In the genomic region with DNA sequence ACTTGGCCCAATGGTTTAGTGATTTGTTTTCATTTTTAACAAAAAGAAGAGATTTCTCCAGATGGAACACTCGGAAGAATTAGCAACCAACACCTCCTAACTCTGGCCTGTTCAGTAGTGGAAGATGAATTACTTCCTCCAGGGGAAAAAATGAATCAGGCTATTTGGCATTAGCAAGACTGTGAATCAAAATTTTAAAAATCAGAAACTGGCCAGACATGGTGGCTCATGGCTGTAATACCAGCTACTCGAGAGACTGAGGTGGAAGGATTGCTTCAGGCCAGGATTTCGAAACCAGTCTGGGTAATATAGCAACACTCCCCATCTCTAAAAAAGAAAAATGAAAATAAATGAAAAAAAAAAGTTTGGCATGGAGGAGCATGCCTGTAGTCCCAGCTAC, we compare ENCODE assay signal across 31 cellular contexts.
DNase-seq lines count a peak whose midpoint lies in the region; ATAC-seq and TF ChIP-seq lines count a peak whose summit lies in the region.
"Had no signal": no experiment of that assay in that cellular context is flagged by ENCODE, and none has a peak within 500 bp of the region (broad histone marks: within the 10 kb centered on the region; RNA-seq: fewer than 3 reads in every experiment).

No MANE protein-coding gene starts in this region.

- DNase-seq in GM23338 (ENCODE audit: low spot score) (no peak), cardiac fibroblast (ENCODE audit: low read depth in 2 of 2) (peak; percentile 14 to 78), mesenchymal stem cell (peak; percentile 2), KG1 (lab: John Stamatoyannopoulos, UW) (no peak), iPS-NIHi7 (ENCODE audit: extremely low spot score) (no peak)
- DNase-seq: ACHN; activated CD4-positive, alpha-beta T cell treated with anti-CD3 and anti-CD28 coated beads, Interleukin-2, amount 50 U/mL, for 48 hours; activated CD4-positive, CD25-positive, alpha-beta regulatory T cell; activated CD8-positive, alpha-beta memory T cell treated with anti-CD3 and anti-CD28 coated beads, Interleukin-2, amount 50 U/mL, for 4 hours; anterior cingulate cortex; cerebellar nuclear complex; COR-L47; kidney glomerular epithelial cell; mesendoderm; MV-4-11; NCI-H146; NCI-H69; small intestine; T-helper 9 cell had no signal

- no peaks in the 10 kb centered on the region for H3K9me2 ChIP-seq in GM23338 (ENCODE audit: insufficient read depth)

- H3K4me3 Mint-ChIP-seq in GM23338 = no peak overlapping the region
- H3K4me3 Mint-ChIP-seq: activated naive CD4-positive, alpha-beta T cell treated with anti-CD3 and anti-CD28 coated beads, Interleukin-2, amount 50 U/mL, for 24 hours had no signal

- H3K27ac Mint-ChIP-seq in GM23338 = no peak overlapping the region
- H3K27ac Mint-ChIP-seq: activated naive CD4-positive, alpha-beta T cell treated with anti-CD3 and anti-CD28 coated beads, Interleukin-2, amount 50 U/mL, for 24 hours had no signal

- no peak overlapping the region for H3K4me3 ChIP-seq in GM23338
- no peak overlapping the region for H3K4me3 ChIP-seq in cardiac fibroblast (replicated peaks in 1 of 2; ENCODE audit: low read depth in 2 of 2, low read length in 2 of 2)
- H3K4me3 ChIP-seq in gastroesophageal sphincter = no peak overlapping the region
- no peak overlapping the region for H3K4me3 ChIP-seq in mesenchymal stem cell (ENCODE audit: insufficient read depth in 1 of 2, low read depth in 1 of 2, low read length in 2 of 2)
- H3K4me3 ChIP-seq: BLaER1, HAP-1, prostate gland, suprapubic skin, vagina had no signal

- no peak overlapping the region for H4K8ac ChIP-seq in mesenchymal stem cell (ENCODE audit: low read length)

- H4K20me1 ChIP-seq in GM23338 (replicated peaks; ENCODE audit: insufficient read depth) = no peaks in the 10 kb centered on the region
- H4K20me1 ChIP-seq: BLaER1 had no signal

- no peak for TF ChIP-seq POLR2A in gastroesophageal sphincter (IDR thresholded peaks at IDR 0.05)

- H3K27ac ChIP-seq in GM23338 (ENCODE audit: low read depth) (no peak overlapping the region), gastroesophageal sphincter (no peak overlapping the region), mesenchymal stem cell (ENCODE audit: low read length, poor library complexity, severe bottlenecking) (no peak overlapping the region)
- H3K27ac ChIP-seq: BLaER1, epithelial cell of prostate, KMS-11, neutrophil, prostate gland, suprapubic skin, vagina had no signal

- H3K4me2 ChIP-seq in GM23338 (no peak overlapping the region), mesenchymal stem cell (ENCODE audit: low read length, poor library complexity, severe bottlenecking) (no peak overlapping the region)
- H3K4me2 ChIP-seq: BLaER1, KMS-11 had no signal

- H2AFZ ChIP-seq in GM23338 (peak overlapping the region; percentile 30; the same call in 1 of the 2 replicates), mesenchymal stem cell (ENCODE audit: low read depth, low read length) (no peak overlapping the region)

- H3F3A ChIP-seq in GM23338 (replicated peaks; ENCODE audit: low read depth) = no peaks in the 10 kb centered on the region

- no peaks in the 10 kb centered on the region for H3K79me1 ChIP-seq in mesenchymal stem cell (replicated peaks; ENCODE audit: low read length, poor library complexity, severe bottlenecking)

- H2BK5ac ChIP-seq in mesenchymal stem cell (ENCODE audit: low read depth, low read length, poor library complexity, severe bottlenecking) = no peak overlapping the region

- no peak overlapping the region for H3K4ac ChIP-seq in mesenchymal stem cell (ENCODE audit: low read depth in 1 of 2, low read length in 2 of 2)

- no peaks in the 10 kb centered on the region for H3K27me3 ChIP-seq in GM23338 (ENCODE audit: insufficient read depth)
- no peaks in the 10 kb centered on the region for H3K27me3 ChIP-seq in gastroesophageal sphincter
- no peaks in the 10 kb centered on the region for H3K27me3 ChIP-seq in mesenchymal stem cell (ENCODE audit: control insufficient read depth in 1 of 2, insufficient read depth in 1 of 2, low read length in 2 of 2)
- H3K27me3 ChIP-seq: BLaER1, neutrophil, suprapubic skin, vagina had no signal

- no peak overlapping the region for H2AK5ac ChIP-seq in mesenchymal stem cell (ENCODE audit: low read length, severe bottlenecking)

- no peak overlapping the region for H3K23ac ChIP-seq in mesenchymal stem cell (ENCODE audit: low read length in 2 of 2)

- no peak for TF ChIP-seq CTCF in GM23338 (conservative IDR thresholded peaks at IDR 0.05; ENCODE audit: low read depth in 2 of 2)
- no peak for TF ChIP-seq CTCF in cardiac fibroblast (IDR thresholded peaks at IDR 0.05; ENCODE audit: low read depth, low read length)
- no peak for TF ChIP-seq CTCF in gastroesophageal sphincter (IDR thresholded peaks at IDR 0.05)

- no peak overlapping the region for H3K18ac ChIP-seq in mesenchymal stem cell (ENCODE audit: low read depth in 1 of 2, low read length in 2 of 2)

- H3K36me3 Mint-ChIP-seq in GM23338 (ENCODE audit: low read depth) = no peaks in the 10 kb centered on the region
- H3K36me3 Mint-ChIP-seq: activated naive CD4-positive, alpha-beta T cell treated with anti-CD3 and anti-CD28 coated beads, Interleukin-2, amount 50 U/mL, for 24 hours had no signal

- TF ChIP-seq EP300 in gastroesophageal sphincter (IDR thresholded peaks at IDR 0.05) = no peak

- no peaks in the 10 kb centered on the region for H3K9me3 Mint-ChIP-seq in GM23338
- H3K9me3 Mint-ChIP-seq: activated naive CD4-positive, alpha-beta T cell treated with anti-CD3 and anti-CD28 coated beads, Interleukin-2, amount 50 U/mL, for 24 hours had no signal

- no peaks in the 10 kb centered on the region for H3K9me3 ChIP-seq in gastroesophageal sphincter
- no peaks in the 10 kb centered on the region for H3K9me3 ChIP-seq in mesenchymal stem cell (ENCODE audit: control insufficient read depth, low read length)
- H3K9me3 ChIP-seq: BLaER1, HAP-1, neutrophil, prostate gland, suprapubic skin, vagina had no signal

- H2BK120ac ChIP-seq in mesenchymal stem cell (ENCODE audit: low read depth, low read length) = no peak overlapping the region

- no peak overlapping the region for H3K14ac ChIP-seq in mesenchymal stem cell (ENCODE audit: low read length in 2 of 2)

- H3K9ac ChIP-seq in mesenchymal stem cell (ENCODE audit: low read length) = no peak overlapping the region
- H3K9ac ChIP-seq: BLaER1, KMS-11 had no signal

- no peaks in the 10 kb centered on the region for H3K4me1 Mint-ChIP-seq in GM23338
- H3K4me1 Mint-ChIP-seq: activated naive CD4-positive, alpha-beta T cell treated with anti-CD3 and anti-CD28 coated beads, Interleukin-2, amount 50 U/mL, for 24 hours had no signal

- no peak overlapping the region for H4K91ac ChIP-seq in mesenchymal stem cell (ENCODE audit: low read length)

- H3K4me1 ChIP-seq in GM23338 (ENCODE audit: insufficient read depth) = no peaks in the 10 kb centered on the region
- no peaks in the 10 kb centered on the region for H3K4me1 ChIP-seq in gastroesophageal sphincter
- H3K4me1 ChIP-seq in mesenchymal stem cell (ENCODE audit: control insufficient read depth, insufficient read depth, low read depth, low read length) = no peaks in the 10 kb centered on the region
- H3K4me1 ChIP-seq: BLaER1, HAP-1, prostate gland, suprapubic skin, vagina had no signal

- H3K27me3 Mint-ChIP-seq in GM23338 (ENCODE audit: insufficient read depth, low read depth, poor library complexity) = no peaks in the 10 kb centered on the region
- H3K27me3 Mint-ChIP-seq: activated naive CD4-positive, alpha-beta T cell treated with anti-CD3 and anti-CD28 coated beads, Interleukin-2, amount 50 U/mL, for 24 hours had no signal

- 44 to 52% methylated on average over 3 of the region's 3 CpGs for WGBS in gastroesophageal sphincter (ENCODE audit: low coverage in 1 of 2), 2 donors
- 86% methylated on average over 1 of the region's 3 CpGs for WGBS in mesenchymal stem cell

- no peak overlapping the region for H2BK12ac ChIP-seq in mesenchymal stem cell (ENCODE audit: low read length in 2 of 2)

- ATAC-seq in GM23338 (no peak), gastroesophageal sphincter (peak; percentile 92), GM19035 (IDR thresholded peaks at IDR 0.05; ENCODE audit: unreplicated experiment) (no peak), GM18868 (IDR thresholded peaks at IDR 0.05; ENCODE audit: unreplicated experiment) (no peak)

- no peak overlapping the region for H2BK15ac ChIP-seq in mesenchymal stem cell (ENCODE audit: low read depth, poor library complexity, severe bottlenecking)

- no peaks in the 10 kb centered on the region for H3K79me2 ChIP-seq in GM23338 (replicated peaks; ENCODE audit: insufficient read depth)

- H3K36me3 ChIP-seq in GM23338 (ENCODE audit: insufficient read depth) = no peaks in the 10 kb centered on the region
- H3K36me3 ChIP-seq in gastroesophageal sphincter = no peaks in the 10 kb centered on the region
- no peaks in the 10 kb centered on the region for H3K36me3 ChIP-seq in mesenchymal stem cell (ENCODE audit: control insufficient read depth in 1 of 2, insufficient read depth in 2 of 2, low read depth in 1 of 2, low read length in 2 of 2)
- H3K36me3 ChIP-seq: BLaER1, HAP-1, neutrophil, prostate gland, suprapubic skin, vagina had no signal

TF ChIP-seq in GM23338, 12 proteins besides CTCF, POLR2A, EP300 and RAD21 (continues in another document):
- no peak for TF ChIP-seq STAT1 (IDR thresholded peaks at IDR 0.05; ENCODE audit: unreplicated experiment)
- TF ChIP-seq POLR2AphosphoS5 (IDR thresholded peaks at IDR 0.05; ENCODE audit: low read depth) = no peak
- TF ChIP-seq, protein P1, sequence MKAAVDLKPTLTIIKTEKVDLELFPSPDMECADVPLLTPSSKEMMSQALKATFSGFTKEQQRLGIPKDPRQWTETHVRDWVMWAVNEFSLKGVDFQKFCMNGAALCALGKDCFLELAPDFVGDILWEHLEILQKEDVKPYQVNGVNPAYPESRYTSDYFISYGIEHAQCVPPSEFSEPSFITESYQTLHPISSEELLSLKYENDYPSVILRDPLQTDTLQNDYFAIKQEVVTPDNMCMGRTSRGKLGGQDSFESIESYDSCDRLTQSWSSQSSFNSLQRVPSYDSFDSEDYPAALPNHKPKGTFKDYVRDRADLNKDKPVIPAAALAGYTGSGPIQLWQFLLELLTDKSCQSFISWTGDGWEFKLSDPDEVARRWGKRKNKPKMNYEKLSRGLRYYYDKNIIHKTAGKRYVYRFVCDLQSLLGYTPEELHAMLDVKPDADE (IDR thresholded peaks at IDR 0.05) = no peak
- TF ChIP-seq ZNF114 (CRISPR knock-in tag; IDR thresholded peaks at IDR 0.05) = no peak
- TF ChIP-seq EZH2 (IDR thresholded peaks at IDR 0.05; ENCODE audit: low read depth, unreplicated experiment) = no peak

Comparison
In these comparisons a context has a peak if more than half of its experiments do, and no peak if none do; other contexts are left out.
1. DNase-seq: peak in cardiac fibroblast (2 of 2) and mesenchymal stem cell (single experiment); none in GM23338 (single experiment), KG1 (single experiment) and iPS-NIHi7 (single experiment).